Comparison of ENCODE assay signal across 8 cellular contexts in genomic region chr1:202184750-202185460, GRCh38. TPM values are rescaled to one million over a fixed set of nuclear protein-coding genes. Genes with fewer than 3 reads are reported as not detected.
DNase-seq lines count a peak whose midpoint lies in the region; ATAC-seq and TF ChIP-seq lines count a peak whose summit lies in the region.

No MANE protein-coding gene starts in this region.

- in situ Hi-C loops in gastrocnemius medialis (cut with MboI; ENCODE audit: low sequenced_read_pairs in 4 of 4) = loop anchor here in 3 of 4 donors (10.0 kb wide), 2 partner anchors 530 to 540 kb away; partner anchors contain the start of gene SYT2 (in 2 of the 3)

- H3K4me1 ChIP-seq in gastrocnemius medialis = no peaks in the 10 kb centered on the region

- no peak for TF ChIP-seq POLR2A in gastrocnemius medialis (IDR thresholded peaks at IDR 0.05)

- H3K27ac ChIP-seq in gastrocnemius medialis = no peak overlapping the region

- TF ChIP-seq CTCF in gastrocnemius medialis (IDR thresholded peaks at IDR 0.05 in 4 of 5, conservative IDR thresholded peaks at IDR 0.05 in 1 of 5) = peak; percentile 25 to 90 (median 68)

- no peaks in the 10 kb centered on the region for H3K36me3 ChIP-seq in gastrocnemius medialis

- H3K4me3 ChIP-seq in gastrocnemius medialis = no peak overlapping the region

- ATAC-seq in gastrocnemius medialis (peak; percentile 66 to 68), GM19324 (IDR thresholded peaks at IDR 0.05; ENCODE audit: low FRiP score, unreplicated experiment) (no peak)

- H3K27me3 ChIP-seq in gastrocnemius medialis = no peaks in the 10 kb centered on the region

- intact Hi-C loops in gastrocnemius medialis (cut with DNase I; ENCODE audit: low total_unique reads) = no loop called here

- H3K9me3 ChIP-seq in gastrocnemius medialis = no peaks in the 10 kb centered on the region

- DNase-seq in AG08395 (ENCODE audit: low spot score) (peak; percentile 88), GM19240 (ENCODE audit: insufficient read length, low spot score) (peak; percentile 67), NCI-H187 (lab: John Stamatoyannopoulos, UW) (peak; percentile 92 to 93), T1000 (lab: John Stamatoyannopoulos, UW) (peak; percentile 82), astrocyte of the hippocampus (ENCODE audit: low read depth, low spot score) (peak; percentile 94), hippocampal formation (lab: John Stamatoyannopoulos, UW) (peak; percentile 37 to 65), gastrocnemius medialis (peak; percentile 35 to 62)

RNA-seq across cellular contexts. Expression of gene LGR6, which starts 8.7 kb away (rescaled TPM):
- total RNA-seq in gastrocnemius medialis = under 1 TPM in 1 of 4 donors, not detected in 3; 0.15 TPM

RNA-seq across cellular contexts. Expression of gene PTPN7, which starts 24.5 kb away (rescaled TPM):
- total RNA-seq in gastrocnemius medialis = under 1 TPM; 0.19 to 0.76 (median 0.49) TPM

RNA-seq across cellular contexts. Expression of gene ARL8A, which starts 40.4 kb away (rescaled TPM):
- 10 to 100 TPM; 28.2 to 53.5 (median 49.8) TPM for total RNA-seq in gastrocnemius medialis
